In the genomic region with DNA sequence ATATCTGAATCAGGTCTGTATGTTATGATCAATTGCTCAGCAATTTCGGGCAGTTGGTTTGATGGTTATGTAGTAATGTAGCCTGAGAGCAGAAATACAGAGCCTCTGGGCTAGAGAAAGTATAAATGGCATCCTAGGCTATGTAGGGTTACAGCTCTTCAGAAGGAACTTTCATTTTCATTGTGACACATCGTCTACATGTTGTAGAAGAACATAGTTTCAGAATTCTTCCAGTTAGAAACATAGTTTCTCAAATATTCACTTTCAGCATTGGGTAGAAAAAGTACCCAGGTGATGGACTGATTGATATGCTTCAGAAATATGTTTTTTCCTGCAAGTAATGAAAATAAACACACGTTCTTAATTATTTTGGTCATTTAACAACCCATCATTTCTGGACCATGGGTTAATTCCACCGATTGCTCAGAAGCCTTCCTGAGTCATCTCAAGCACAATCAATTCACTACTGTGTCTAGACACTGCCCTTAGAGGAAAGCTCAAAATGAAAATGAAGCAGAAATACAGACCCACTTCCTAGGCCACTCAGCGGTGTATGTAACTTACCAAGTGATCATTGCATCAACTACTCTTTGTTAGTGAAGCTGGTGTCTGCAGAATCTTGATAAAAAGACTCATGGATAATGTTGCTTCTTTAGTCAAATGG, we compare ENCODE assay signal across 9 cellular contexts.
DNase-seq lines count a peak whose midpoint lies in the region; ATAC-seq and TF ChIP-seq lines count a peak whose summit lies in the region.
"Had no signal": no experiment of that assay in that cellular context is flagged by ENCODE, and none has a peak within 500 bp of the region (broad histone marks: within the 10 kb centered on the region; RNA-seq: fewer than 3 reads in every experiment).

No MANE protein-coding gene starts in this region.

- H3K27me3 Mint-ChIP-seq in activated CD8-positive, alpha-beta memory T cell treated with anti-CD3 and anti-CD28 coated beads, Interleukin-2, amount 10 ng/mL, durations not matched to agents 7 days and 5 days: peaks cover 42% of the 10 kb centered on the region
- H3K27me3 Mint-ChIP-seq in MCF 10A (ENCODE audit: insufficient read depth, unreplicated experiment): no peaks in the 10 kb centered on the region

- CTCF ChIA-PET in activated CD8-positive, alpha-beta memory T cell treated with anti-CD3 and anti-CD28 coated beads, Interleukin-2, amount 10 ng/mL, durations not matched to agents 7 days and 5 days (lab: Charles Lee): interaction anchor here (0.8 to 1.6 kb wide), 7 partner anchors 83 to 260 kb away, joined by 3 to 7 read pairs (median 4); partner anchors contain the start of gene TSEN2
- CTCF ChIA-PET in PC-3 (lab: Charles Lee) (no interaction called here), MCF 10A (lab: Yijun Ruan, JAX) (interaction anchor here (0.6 kb wide), 1 partner anchor 171 kb away, joined by 4 read pairs; no protein-coding TSS in a partner anchor)

- H3F3A ChIP-seq in PC-3 (ENCODE audit: low read length, unreplicated experiment): peaks cover 15% of the 10 kb centered on the region

- H3K9me2 ChIP-seq in PC-3 (replicated peaks; ENCODE audit: low read length): no peaks in the 10 kb centered on the region

- POLR2A ChIA-PET in PC-3 (lab: Charles Lee; ENCODE audit: unreplicated experiment): interaction anchor here (0.7 kb wide), 1 partner anchor 18 kb away, joined by 4 read pairs; no protein-coding TSS in a partner anchor
- POLR2A ChIA-PET in MCF 10A (lab: Yijun Ruan, JAX): no interaction called here

- no peak overlapping the region for H3K9ac ChIP-seq in PC-3 (ENCODE audit: low read length)

- peaks cover 2% of the 10 kb centered on the region for H3K36me3 Mint-ChIP-seq in activated CD8-positive, alpha-beta memory T cell treated with anti-CD3 and anti-CD28 coated beads, Interleukin-2, amount 10 ng/mL, durations not matched to agents 7 days and 5 days
- no peaks in the 10 kb centered on the region for H3K36me3 Mint-ChIP-seq in stimulated activated effector memory CD8-positive, alpha-beta T cell treated with anti-CD3 and anti-CD28 coated beads, Interleukin-12 subunit alpha, Interleukin-12 subunit beta, amount 100 ng/mL, for 72 hours
- H3K36me3 Mint-ChIP-seq in MCF 10A (ENCODE audit: insufficient read depth, unreplicated experiment): no peaks in the 10 kb centered on the region

- BruUV-seq in PC-3 (replicated peaks; lab: Mats Ljungman, UMichigan) (no TSS peak), MCF 10A (replicated peaks; lab: Mats Ljungman, UMichigan) (no TSS peak)

- H3K4me1 ChIP-seq in PC-3 (ENCODE audit: insufficient read depth, low read length): peaks cover 38% of the 10 kb centered on the region

- peak overlapping the region; percentile 74 for H3K27ac Mint-ChIP-seq in activated CD8-positive, alpha-beta memory T cell treated with anti-CD3 and anti-CD28 coated beads, Interleukin-2, amount 10 ng/mL, durations not matched to agents 7 days and 5 days
- peak overlapping the region; percentile 53 for H3K27ac Mint-ChIP-seq in stimulated activated effector memory CD8-positive, alpha-beta T cell treated with anti-CD3 and anti-CD28 coated beads, Interleukin-12 subunit alpha, Interleukin-12 subunit beta, amount 100 ng/mL, for 72 hours
- no peak overlapping the region for H3K27ac Mint-ChIP-seq in MCF 10A (ENCODE audit: low read depth, unreplicated experiment)

- TF ChIP-seq CTCF in PC-3 (conservative IDR thresholded peaks at IDR 0.05; ENCODE audit: low read depth, low read length): no peak
- TF ChIP-seq CTCF in MCF 10A (IDR thresholded peaks at IDR 0.05; ENCODE audit: unreplicated experiment): no peak

- peak; percentile 95 for ATAC-seq in activated CD8-positive, alpha-beta memory T cell treated with anti-CD3 and anti-CD28 coated beads, Interleukin-2, amount 10 ng/mL, durations not matched to agents 7 days and 5 days
- peak; percentile 96 for ATAC-seq in HG02840 (IDR thresholded peaks at IDR 0.05; ENCODE audit: low FRiP score, unreplicated experiment)
- no peak for ATAC-seq in PC-3
- peak; percentile 99 for ATAC-seq in stimulated activated effector memory CD8-positive, alpha-beta T cell treated with anti-CD3 and anti-CD28 coated beads, Interleukin-12 subunit alpha, Interleukin-12 subunit beta, amount 100 ng/mL, for 72 hours

- no peaks in the 10 kb centered on the region for H3K9me3 Mint-ChIP-seq in activated CD8-positive, alpha-beta memory T cell treated with anti-CD3 and anti-CD28 coated beads, Interleukin-2, amount 10 ng/mL, durations not matched to agents 7 days and 5 days (ENCODE audit: low read depth)
- no peaks in the 10 kb centered on the region for H3K9me3 Mint-ChIP-seq in stimulated activated effector memory CD8-positive, alpha-beta T cell treated with anti-CD3 and anti-CD28 coated beads, Interleukin-12 subunit alpha, Interleukin-12 subunit beta, amount 100 ng/mL, for 72 hours
- no peaks in the 10 kb centered on the region for H3K9me3 Mint-ChIP-seq in MCF 10A (ENCODE audit: unreplicated experiment)

- peaks cover 66% of the 10 kb centered on the region for H3K36me3 ChIP-seq in PC-3 (ENCODE audit: low read depth, low read length)

- H4K20me1 ChIP-seq in PC-3 (ENCODE audit: low read length): no peaks in the 10 kb centered on the region

- peak overlapping the region; percentile 15; the same call in 1 of the 2 replicates for H3K27ac ChIP-seq in PC-3 (ENCODE audit: low read length)

- H3K4me3 ChIP-seq in PC-3 (ENCODE audit: low read length): no peak overlapping the region
- H3K4me3 ChIP-seq: skin epidermis had no signal

- no peak overlapping the region for H2AFZ ChIP-seq in PC-3 (ENCODE audit: low read length)

- DNase-seq in activated CD8-positive, alpha-beta memory T cell treated with anti-CD3 and anti-CD28 coated beads, Interleukin-2, amount 10 ng/mL, durations not matched to agents 7 days and 5 days: peak; percentile 54
- DNase-seq in activated CD8-positive, alpha-beta memory T cell treated with anti-CD3 and anti-CD28 coated beads, Interleukin-2, amount 50 U/mL, for 48 hours: no peak
- DNase-seq in PC-3: no peak
- no peak for DNase-seq in stimulated activated effector memory CD8-positive, alpha-beta T cell treated with anti-CD3 and anti-CD28 coated beads, Interleukin-12 subunit alpha, Interleukin-12 subunit beta, amount 100 ng/mL, for 72 hours (ENCODE audit: low spot score in 2 of 2)
- DNase-seq in NCI-H345 treated with DMSO at 0.1 percent for 48 hours (lab: John Stamatoyannopoulos, UW; ENCODE audit: unreplicated experiment): no peak
- DNase-seq in MCF 10A (ENCODE audit: unreplicated experiment): no peak
- DNase-seq in COR-L47 (lab: John Stamatoyannopoulos, UW): no peak

- H3K9me3 ChIP-seq in PC-3 (ENCODE audit: low read length): no peaks in the 10 kb centered on the region

- H3K4me2 ChIP-seq in PC-3 (ENCODE audit: low read length): no peak overlapping the region

- no peaks in the 10 kb centered on the region for H3K27me3 ChIP-seq in PC-3 (ENCODE audit: low read length)

- intact Hi-C loops in PC-3 (cut with micrococcal nuclease) (no loop called here), MCF 10A (cut with micrococcal nuclease) (no loop called here)

- peaks cover 15% of the 10 kb centered on the region for H3K4me1 Mint-ChIP-seq in activated CD8-positive, alpha-beta memory T cell treated with anti-CD3 and anti-CD28 coated beads, Interleukin-2, amount 10 ng/mL, durations not matched to agents 7 days and 5 days
- peaks cover 6% of the 10 kb centered on the region for H3K4me1 Mint-ChIP-seq in stimulated activated effector memory CD8-positive, alpha-beta T cell treated with anti-CD3 and anti-CD28 coated beads, Interleukin-12 subunit alpha, Interleukin-12 subunit beta, amount 100 ng/mL, for 72 hours
- H3K4me1 Mint-ChIP-seq in MCF 10A (ENCODE audit: insufficient read depth, unreplicated experiment): peaks cover 7% of the 10 kb centered on the region

- no peaks in the 10 kb centered on the region; the same call in 1 of the 2 replicates for H3K79me2 ChIP-seq in PC-3 (ENCODE audit: low read length)

- peak overlapping the region; percentile 63 for H3K4me3 Mint-ChIP-seq in activated CD8-positive, alpha-beta memory T cell treated with anti-CD3 and anti-CD28 coated beads, Interleukin-2, amount 10 ng/mL, durations not matched to agents 7 days and 5 days
- H3K4me3 Mint-ChIP-seq in stimulated activated effector memory CD8-positive, alpha-beta T cell treated with anti-CD3 and anti-CD28 coated beads, Interleukin-12 subunit alpha, Interleukin-12 subunit beta, amount 100 ng/mL, for 72 hours: peak overlapping the region; percentile 39
- H3K4me3 Mint-ChIP-seq in MCF 10A (ENCODE audit: unreplicated experiment): no peak overlapping the region
